Comparison of ENCODE assay signal across 10 cellular contexts in genomic region chr7:131538071-131538790, GRCh38. TPM values are rescaled to one million over a fixed set of nuclear protein-coding genes. Genes with fewer than 3 reads are reported as not detected.
DNase-seq lines count a peak whose midpoint lies in the region; ATAC-seq, FAIRE-seq and TF ChIP-seq lines count a peak whose summit lies in the region.
"Had no signal": no experiment of that assay in that cellular context is flagged by ENCODE, and none has a peak within 500 bp of the region (broad histone marks: within the 10 kb centered on the region; RNA-seq: fewer than 3 reads in every experiment).

No MANE protein-coding gene starts in this region.

- H2BK120ac ChIP-seq in H1 (replicated peaks; ENCODE audit: low read depth, low read length) (no peak overlapping the region), mesendoderm (ENCODE audit: low read depth, low read length) (no peak overlapping the region)

- TF ChIP-seq RAD21 in H1 (IDR thresholded peaks at IDR 0.05 in 1 of 2, conservative IDR thresholded peaks at IDR 0.05 in 1 of 2; ENCODE audit: low read depth in 2 of 2, low read length in 2 of 2), result no peak

- no peak overlapping the region for H3K23ac ChIP-seq in H1 (ENCODE audit: insufficient read length)
- H3K23ac ChIP-seq in mesendoderm (ENCODE audit: low read length), result no peak overlapping the region

- H3K4ac ChIP-seq in H1 (replicated peaks; ENCODE audit: insufficient read length, low read depth, low read length), result no peak overlapping the region
- no peak overlapping the region for H3K4ac ChIP-seq in mesendoderm (ENCODE audit: low read depth, low read length)

- no peak overlapping the region for H3K9ac ChIP-seq in H1 (replicated peaks in 1 of 4; ENCODE audit: extremely low read depth in 1 of 4, low read depth in 3 of 4, low read length in 3 of 4)
- H3K9ac ChIP-seq in mesendoderm (ENCODE audit: low read length), result no peak overlapping the region

- H3K23me2 ChIP-seq in H1 (ENCODE audit: low read depth, low read length), result no peaks in the 10 kb centered on the region

- peak overlapping the region in 1 of 2 experiments; percentile 19; a peak in 2 of 4 replicates for H3K4me2 ChIP-seq in H1 (ENCODE audit: insufficient read depth in 1 of 2, low read depth in 2 of 2, low read length in 2 of 2)
- H3K4me2 ChIP-seq in mesendoderm (ENCODE audit: low read length), result no peak overlapping the region

- POLR2A ChIA-PET in H1 (lab: Charles Lee; ENCODE audit: partially characterized antibody), result interaction anchor here (0.6 to 17.7 kb wide), 16 partner anchors 8 to 590 kb away, joined by 3 to 108 read pairs (median 4); partner anchors contain the start of gene PODXL

- H3K4me3 ChIP-seq in H1 (ENCODE audit: extremely low read depth in 1 of 4, insufficient read depth in 2 of 4, low read depth in 3 of 4, low read length in 4 of 4) (no peak overlapping the region), mesendoderm (ENCODE audit: low read length) (no peak overlapping the region)

- no peaks in the 10 kb centered on the region for H3K27me3 ChIP-seq in H1 (replicated peaks in 1 of 4; ENCODE audit: control insufficient read depth in 3 of 4, extremely low read depth in 1 of 4, insufficient read depth in 3 of 4, low read length in 3 of 4)
- no peaks in the 10 kb centered on the region for H3K27me3 ChIP-seq in mesendoderm (ENCODE audit: insufficient read depth, low read length, poor library complexity)

- H2AFZ ChIP-seq in H1 (ENCODE audit: low read length), result no peak overlapping the region

- no peaks in the 10 kb centered on the region for H3K9me3 ChIP-seq in H1 (ENCODE audit: insufficient read depth in 2 of 2, low read depth in 1 of 2, low read length in 1 of 2)

- H3K4me1 ChIP-seq in H1 (replicated peaks in 1 of 4; ENCODE audit: control insufficient read depth in 3 of 4, insufficient read depth in 4 of 4, low read length in 3 of 4) (peaks cover 20 to 67% (median 39%) of the 10 kb centered on the region in 4 experiments), mesendoderm (ENCODE audit: control insufficient read depth, low read depth, low read length) (peaks cover 12% of the 10 kb centered on the region)

- CTCF ChIA-PET in H1 (lab: Charles Lee; ENCODE audit: partially characterized antibody), result interaction anchor here (1.1 to 11.9 kb wide), 8 partner anchors 10 to 117 kb away, joined by 4 to 154 read pairs (median 5); no protein-coding TSS in a partner anchor

- H2BK15ac ChIP-seq in H1 (ENCODE audit: low read length) (no peak overlapping the region), mesendoderm (replicated peaks; ENCODE audit: low read depth) (no peak overlapping the region)

- peaks cover 26% of the 10 kb centered on the region for H3K79me1 ChIP-seq in H1 (ENCODE audit: low read depth, low read length)
- peaks cover 2% of the 10 kb centered on the region for H3K79me1 ChIP-seq in mesendoderm (ENCODE audit: low read length)

- H2BK12ac ChIP-seq in H1 (ENCODE audit: low read depth, low read length), result no peak overlapping the region

- no peak for FAIRE-seq in H1 (lab: Jason Lieb, UNC)

- WGBS in H1 (ENCODE audit: extremely low coverage in 1 of 2, insufficient coverage in 1 of 2, insufficient read length in 1 of 2, insufficient replicate concordance in 2 of 2, low coverage in 1 of 2, low lambda C conversion rate in 2 of 2, missing lambda C conversion rate in 1 of 2), 2 experiments, result 85% methylated on average over 12 of the region's 12 CpGs; no CpG with 5 or more reads in 1 of the 2 experiments
- WGBS in mesendoderm (ENCODE audit: extremely low coverage, insufficient coverage, low lambda C conversion rate), result no CpG with 5 or more reads among the region's 12 CpGs

- H4K20me1 ChIP-seq in H1 (replicated peaks in 1 of 2; ENCODE audit: control insufficient read depth in 1 of 2, insufficient read depth in 2 of 2, low read length in 2 of 2), result peaks cover 70 to 78% of the 10 kb centered on the region in 2 experiments

- DNase-seq in LoVo (ENCODE audit: low spot score) (peak; percentile 99), H1 (ENCODE audit: low read depth in 1 of 2, low spot score in 2 of 2) (no peak), mesendoderm (peak; percentile 84), GM10266 (ENCODE audit: extremely low spot score) (no peak), D341Med (ENCODE audit: low spot score) (no peak), NCI-H446 treated with DMSO at 0.1 percent for 48 hours (lab: John Stamatoyannopoulos, UW) (no peak)
- DNase-seq: effector CD8-positive, alpha-beta T cell; midbrain; T-helper 1 cell had no signal

- no peak for TF ChIP-seq EP300 in H1 (IDR thresholded peaks at IDR 0.05; ENCODE audit: borderline replicate concordance in 1 of 2, low read depth in 2 of 2, low read length in 2 of 2)

- H4K91ac ChIP-seq in H1 (replicated peaks; ENCODE audit: insufficient read length, low read length), result no peak overlapping the region

- H2AK5ac ChIP-seq in H1 (ENCODE audit: low read depth, low read length) (no peak overlapping the region), mesendoderm (ENCODE audit: low read length) (no peak overlapping the region)

- peak in 1 of 2 experiments; percentile 28; a peak in 1 of 3 replicates for TF ChIP-seq POLR2A in H1 (IDR thresholded peaks at IDR 0.05; ENCODE audit: control extremely low read depth in 1 of 2, low read depth in 2 of 2, low read length in 2 of 2)

- peaks cover 4 to 88% (median 11%) of the 10 kb centered on the region in 4 experiments for H3K36me3 ChIP-seq in H1 (ENCODE audit: control insufficient read depth in 2 of 4, insufficient read depth in 4 of 4, low read length in 3 of 4)
- peaks cover 2% of the 10 kb centered on the region for H3K36me3 ChIP-seq in mesendoderm (ENCODE audit: control insufficient read depth, insufficient read depth, low read length)

- H3K79me2 ChIP-seq in H1 (ENCODE audit: control insufficient read depth in 1 of 2, insufficient read depth in 2 of 2, low read length in 2 of 2) (peaks cover 76 to 100% of the 10 kb centered on the region in 2 experiments), mesendoderm (ENCODE audit: control insufficient read depth, insufficient read depth, low read length) (peaks cover 97% of the 10 kb centered on the region)

- 0 out of 2 replicates have a peak overlapping the region, but pooled peaks have one; percentile 21 for H2BK20ac ChIP-seq in H1 (ENCODE audit: low read length)

- H3K18ac ChIP-seq in H1 (ENCODE audit: extremely low read depth, low read length) (peak overlapping the region; percentile 34; the same call in 1 of the 2 replicates), mesendoderm (ENCODE audit: low read length) (peak overlapping the region; percentile 16)

- no peak overlapping the region for H4K5ac ChIP-seq in H1 (ENCODE audit: insufficient read length, low read depth, low read length)
- H4K5ac ChIP-seq in mesendoderm (ENCODE audit: low read length), result no peak overlapping the region

- H4K8ac ChIP-seq in H1 (ENCODE audit: extremely low read depth, insufficient read depth, low read length) (no peak overlapping the region; the same call in 1 of the 2 replicates), mesendoderm (ENCODE audit: low read depth, low read length) (no peak overlapping the region)

- H3K14ac ChIP-seq in H1 (ENCODE audit: insufficient read length), result no peak overlapping the region

- no peak for ATAC-seq in HG03571 (IDR thresholded peaks at IDR 0.05; ENCODE audit: unreplicated experiment)

- no peak for TF ChIP-seq CTCF in H1 (IDR thresholded peaks at IDR 0.05; ENCODE audit: control extremely low read depth in 1 of 3, insufficient read depth in 1 of 3, low read depth in 1 of 3, low read length in 3 of 3)
- no peak for TF ChIP-seq CTCF in GM10266 (IDR thresholded peaks at IDR 0.05; ENCODE audit: control insufficient read depth, insufficient read depth, low read depth, missing control alignments)

- peak overlapping the region; percentile 53; the same call in 1 of the 2 replicates for H2BK5ac ChIP-seq in H1 (ENCODE audit: low read depth, low read length)
- no peak overlapping the region for H2BK5ac ChIP-seq in mesendoderm (ENCODE audit: low read length)

- H3K27ac ChIP-seq in H1 (ENCODE audit: low read depth, low read length) (peak overlapping the region; percentile 47; the same call in 1 of the 2 replicates), mesendoderm (ENCODE audit: low read depth, low read length) (no peak overlapping the region)

- H3K56ac ChIP-seq in H1 (replicated peaks; ENCODE audit: insufficient read length, low read depth, low read length) (no peak overlapping the region), mesendoderm (ENCODE audit: low read length) (peak overlapping the region; percentile 29)

TF ChIP-seq in H1, 55 proteins besides CTCF, POLR2A, EP300 and RAD21:
- TF ChIP-seq ASH2L (IDR thresholded peaks at IDR 0.05; ENCODE audit: low read length), result no peak
- TF ChIP-seq JUND (IDR thresholded peaks at IDR 0.05; ENCODE audit: low read length), result peak; percentile 24; the same call in 1 of the 2 replicates

RNA-seq across cellular contexts. Expression of gene PODXL, which starts 18.2 kb away (rescaled TPM):
- total RNA-seq in H1 (2021; fragmentation: NEBNext Ultra II Directional; extraction: Animal tissue kit (Norgen Biotek cat#: 25700)), result 925 and 945 TPM in 2 replicates
- 638 and 872 TPM in 2 replicates for polyA plus RNA-seq in H1 (2011; rRNA removed)
- polyA plus RNA-seq in H1 (2011; cell fraction: cytosol; rRNA removed), result 613 TPM
- 1,168 TPM for polyA plus RNA-seq in H1 (2011; cell fraction: nucleus; rRNA removed)
- 630 to 776 TPM (median 695 TPM) in 4 replicates for polyA plus RNA-seq in H1 (2012, experiment 1 of 2)
- 245 TPM for polyA plus RNA-seq in H1 (2012, experiment 2 of 2)
- 1,216 TPM for polyA plus RNA-seq in H1 (2013, experiment 1 of 2)
- 1,270 TPM for polyA plus RNA-seq in H1 (2013, experiment 2 of 2)
- 937 and 993 TPM in 2 replicates for polyA minus RNA-seq in H1 (2011; rRNA and poly(A)+ RNA removed)
- polyA minus RNA-seq in H1 (2011; cell fraction: cytosol; rRNA and poly(A)+ RNA removed), result 707 TPM
- 436 TPM for polyA minus RNA-seq in H1 (2011; cell fraction: nucleus; rRNA and poly(A)+ RNA removed)
- polyA plus RNA-seq in mesendoderm (2013, experiment 1 of 2), result 242 TPM
- 262 TPM for polyA plus RNA-seq in mesendoderm (2013, experiment 2 of 2)

Comparison
In these comparisons a context has a peak if more than half of its experiments do, and no peak if none do; other contexts are left out.
1. DNase-seq: peak in LoVo (single experiment) and mesendoderm (single experiment); none in H1 (0 of 2), GM10266 (single experiment), D341Med (single experiment) and NCI-H446 treated with DMSO at 0.1 percent for 48 hours (single experiment).